In genomic region chr3:113287111-113287817, GRCh38 we compare ENCODE assay signal across 10 cellular contexts.
DNase-seq lines count a peak whose midpoint lies in the region; ATAC-seq, FAIRE-seq and TF ChIP-seq lines count a peak whose summit lies in the region.
"Had no signal": no experiment of that assay in that cellular context is flagged by ENCODE, and none has a peak within 500 bp of the region (broad histone marks: within the 10 kb centered on the region; RNA-seq: fewer than 3 reads in every experiment).

No MANE protein-coding gene starts in this region.

- H3K27me3 ChIP-seq in mammary epithelial cell (ENCODE audit: insufficient read depth, low read length), result no peaks in the 10 kb centered on the region
- H3K27me3 ChIP-seq in mesenchymal stem cell (ENCODE audit: control insufficient read depth in 1 of 2, insufficient read depth in 1 of 2, low read length in 2 of 2), result no peaks in the 10 kb centered on the region

- H3K36me3 ChIP-seq in mammary epithelial cell (ENCODE audit: insufficient read depth, low read length), result no peaks in the 10 kb centered on the region
- peaks cover 29 to 46% of the 10 kb centered on the region in 2 experiments for H3K36me3 ChIP-seq in mesenchymal stem cell (ENCODE audit: control insufficient read depth in 1 of 2, insufficient read depth in 2 of 2, low read depth in 1 of 2, low read length in 2 of 2)

- POLR2A ChIA-PET in AG04449 (lab: Yijun Ruan, JAX), result no interaction called here

- no peak overlapping the region for H2BK15ac ChIP-seq in mesenchymal stem cell (ENCODE audit: low read depth, poor library complexity, severe bottlenecking)

- BruUV-seq in mammary epithelial cell (replicated peaks; lab: Mats Ljungman, UMichigan), result no TSS peak

- in situ Hi-C loops in mammary epithelial cell (cut with MboI; ENCODE audit: low sequenced_read_pairs in 2 of 2), result loop anchor here (5.0 to 25.0 kb wide), 4 partner anchors 145 to 650 kb away; partner anchors contain the start of gene CCDC80 (in 1 of the 2)

- intact Hi-C loops in mammary epithelial cell (cut with micrococcal nuclease), result loop anchor here (1.0 to 5.0 kb wide), 5 partner anchors 40 to 644 kb away; partner anchors contain the start of gene BOC

- H3K18ac ChIP-seq in mesenchymal stem cell (ENCODE audit: low read depth in 1 of 2, low read length in 2 of 2), result peak overlapping the region; percentile 54 to 73

- H3K4me1 ChIP-seq in mammary epithelial cell (ENCODE audit: insufficient read depth, low read length) (peaks cover 29% of the 10 kb centered on the region), mesenchymal stem cell (ENCODE audit: control insufficient read depth, insufficient read depth, low read depth, low read length) (peaks cover 14% of the 10 kb centered on the region)

- H3K14ac ChIP-seq in mesenchymal stem cell (ENCODE audit: low read length in 2 of 2), result no peak overlapping the region

- H3K9me3 ChIP-seq in mammary epithelial cell (replicated peaks; ENCODE audit: insufficient read depth, low read length), result no peaks in the 10 kb centered on the region
- no peaks in the 10 kb centered on the region for H3K9me3 ChIP-seq in mesenchymal stem cell (ENCODE audit: control insufficient read depth, low read length)

- DNase-seq in AG04449 (ENCODE audit: low read depth, low spot score) (peak; percentile 44), HUDEP-2 (lab: John Stamatoyannopoulos, UW; ENCODE audit: unreplicated experiment in 76 of 76) (peak in 73 of 76 experiments; percentile 16 to 83 (median 55)), mammary epithelial cell (peak; percentile 71), mesenchymal stem cell (peak; percentile 88), D721Med (ENCODE audit: insufficient read length, low spot score) (no peak)
- no peak for DNase-seq in activated CD4-positive, CD25-positive, alpha-beta regulatory T cell treated with anti-CD3 and anti-CD28 coated beads, Interleukin-2, amount 50 U/mL, for 72 hours
- DNase-seq: activated gamma-delta T cell had no signal

- H2BK5ac ChIP-seq in mesenchymal stem cell (ENCODE audit: low read depth, low read length, poor library complexity, severe bottlenecking), result no peak overlapping the region

- H3K4me2 ChIP-seq in mammary epithelial cell (ENCODE audit: insufficient read depth, low read depth, low read length) (peak overlapping the region; percentile 13), mesenchymal stem cell (ENCODE audit: low read length, poor library complexity, severe bottlenecking) (no peak overlapping the region)

- FAIRE-seq in D721Med (lab: Jason Lieb, UNC), result no peak

- H3K79me2 ChIP-seq in mammary epithelial cell (ENCODE audit: insufficient read depth, low read length), result no peaks in the 10 kb centered on the region

- no peak overlapping the region for H2AK5ac ChIP-seq in mesenchymal stem cell (ENCODE audit: low read length, severe bottlenecking)

- H3K23ac ChIP-seq in mesenchymal stem cell (ENCODE audit: low read length in 2 of 2), result no peak overlapping the region

- dilution Hi-C loops in mammary epithelial cell (cut with HindIII; ENCODE audit: low sequenced_read_pairs), result loop anchor here (5.0 kb wide), 1 partner anchor 225 kb away; no protein-coding TSS in a partner anchor

- H2AFZ ChIP-seq in mammary epithelial cell (ENCODE audit: low read depth, low read length), result peak overlapping the region; percentile 69
- H2AFZ ChIP-seq in mesenchymal stem cell (ENCODE audit: low read depth, low read length), result no peak overlapping the region

- peak overlapping the region; percentile 91 for H4K91ac ChIP-seq in mesenchymal stem cell (ENCODE audit: low read length)

- CTCF ChIA-PET in AG04449 (lab: Yijun Ruan, JAX) (interaction anchor here (0.8 to 5.8 kb wide), 35 partner anchors 10 to 705 kb away, joined by 3 to 144 read pairs (median 7); partner anchors contain the start of gene BOC), mammary epithelial cell (lab: Charles Lee; ENCODE audit: low non-redundant PET) (interaction anchor here (0.6 kb wide), 1 partner anchor 24 kb away, joined by 3 read pairs; no protein-coding TSS in a partner anchor)

- TF ChIP-seq CTCF in AG04449 (IDR thresholded peaks at IDR 0.05; ENCODE audit: insufficient read depth, low read length, missing control alignments) (no peak), mammary epithelial cell (conservative IDR thresholded peaks at IDR 0.05 in 1 of 2, IDR thresholded peaks at IDR 0.05 in 1 of 2; ENCODE audit: extremely low read depth in 1 of 2, insufficient read depth in 1 of 2, low read depth in 1 of 2, low read length in 2 of 2) (no peak), D721Med (IDR thresholded peaks at IDR 0.05; ENCODE audit: insufficient read depth, missing control alignments) (no peak)

- no peak overlapping the region for H3K4ac ChIP-seq in mesenchymal stem cell (ENCODE audit: low read depth in 1 of 2, low read length in 2 of 2)

- no peaks in the 10 kb centered on the region for H4K20me1 ChIP-seq in mammary epithelial cell (ENCODE audit: insufficient read depth, low read length)

- ATAC-seq in HG03196 (IDR thresholded peaks at IDR 0.05; ENCODE audit: unreplicated experiment), result no peak
- ATAC-seq in GM18498 (IDR thresholded peaks at IDR 0.05; ENCODE audit: unreplicated experiment), result no peak

- no peaks in the 10 kb centered on the region for H3K79me1 ChIP-seq in mesenchymal stem cell (replicated peaks; ENCODE audit: low read length, poor library complexity, severe bottlenecking)

- peak overlapping the region; percentile 41 for H4K8ac ChIP-seq in mesenchymal stem cell (ENCODE audit: low read length)

- H2BK12ac ChIP-seq in mesenchymal stem cell (ENCODE audit: low read length in 2 of 2), result peak overlapping the region; percentile 8 to 61

- H3K4me3 ChIP-seq in AG04449 (ENCODE audit: low read depth, low read length) (no peak overlapping the region), mammary epithelial cell (replicated peaks in 1 of 3; ENCODE audit: insufficient read depth in 1 of 3, low read depth in 2 of 3, low read length in 3 of 3) (no peak overlapping the region), mesenchymal stem cell (ENCODE audit: insufficient read depth in 1 of 2, low read depth in 1 of 2, low read length in 2 of 2) (no peak overlapping the region)
- H3K4me3 ChIP-seq: lung had no signal

- peak overlapping the region; percentile 56 for H3K27ac ChIP-seq in mammary epithelial cell (ENCODE audit: insufficient read depth, low read depth, low read length)
- H3K27ac ChIP-seq in mesenchymal stem cell (ENCODE audit: low read length, poor library complexity, severe bottlenecking), result peak overlapping the region; percentile 45

- peak overlapping the region; percentile 67 for H2BK120ac ChIP-seq in mesenchymal stem cell (ENCODE audit: low read depth, low read length)

- H3K9ac ChIP-seq in mammary epithelial cell (ENCODE audit: insufficient read depth, low read length) (no peak overlapping the region), mesenchymal stem cell (ENCODE audit: low read length) (peak overlapping the region; percentile 66)

- 15% methylated on average over 5 of the region's 10 CpGs for WGBS in mammary epithelial cell (ENCODE audit: low coverage, missing lambda C conversion rate)
- WGBS in mesenchymal stem cell, result 36% methylated on average over 10 of the region's 10 CpGs

Comparison
In these comparisons a context has a peak if more than half of its experiments do, and no peak if none do; other contexts are left out.
1. DNase-seq: peak in AG04449 (single experiment), HUDEP-2 (73 of 76), mammary epithelial cell (single experiment) and mesenchymal stem cell (single experiment); none in activated CD4-positive, CD25-positive, alpha-beta regulatory T cell treated with anti-CD3 and anti-CD28 coated beads, Interleukin-2, amount 50 U/mL, for 72 hours (single experiment) and D721Med (single experiment).